ENCODE assay signal across 2 cellular contexts in the genomic region with DNA sequence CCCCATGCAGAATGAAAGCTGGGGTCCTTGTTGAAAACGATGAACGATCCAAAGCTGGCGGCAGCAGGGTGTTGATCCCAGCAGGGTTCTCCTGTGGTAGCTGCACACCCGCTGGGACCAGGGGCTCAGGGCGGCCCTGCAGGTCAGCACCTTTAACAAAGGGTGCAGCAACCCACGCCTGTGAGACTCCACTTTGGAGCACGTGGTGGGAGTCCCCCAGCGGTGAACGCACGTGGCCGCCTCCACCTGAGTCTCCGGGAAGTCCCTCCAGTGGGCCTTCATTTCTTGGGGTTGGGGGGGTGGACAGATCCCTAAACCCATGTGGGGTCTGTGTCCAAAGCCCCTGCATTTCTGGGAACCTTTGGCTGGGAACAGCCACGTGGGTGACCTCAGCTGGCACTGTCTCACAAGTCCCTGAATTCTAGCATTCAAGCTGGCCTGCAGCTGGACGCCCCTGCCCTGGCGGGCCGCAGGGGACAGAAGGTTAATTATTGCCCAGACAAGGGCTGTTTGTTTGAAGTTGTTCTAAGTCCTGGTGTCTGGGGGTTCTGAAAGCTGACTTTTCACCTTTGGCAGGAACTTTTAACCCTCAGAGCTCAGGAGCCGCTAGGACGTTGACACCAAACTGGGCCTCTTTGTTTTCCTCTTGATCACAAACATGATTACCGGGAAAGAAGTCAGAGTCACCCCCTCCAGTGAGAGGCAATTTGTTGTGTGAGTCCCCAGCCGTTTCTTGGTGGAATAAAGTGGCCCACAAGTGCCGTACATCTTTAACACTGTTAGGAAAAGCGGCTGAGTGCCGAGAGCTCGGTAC.
A peak's percentile ranks its signal among the peaks of the same experiment; 100 is the strongest.
TF ChIP-seq lines count a peak whose summit lies in the region.

No MANE protein-coding gene starts in this region.

TF ChIP-seq in GM23338, 12 proteins besides CTCF, POLR2A, EP300 and RAD21 (continued from another document and continues in another):
- TF ChIP-seq, protein P1, sequence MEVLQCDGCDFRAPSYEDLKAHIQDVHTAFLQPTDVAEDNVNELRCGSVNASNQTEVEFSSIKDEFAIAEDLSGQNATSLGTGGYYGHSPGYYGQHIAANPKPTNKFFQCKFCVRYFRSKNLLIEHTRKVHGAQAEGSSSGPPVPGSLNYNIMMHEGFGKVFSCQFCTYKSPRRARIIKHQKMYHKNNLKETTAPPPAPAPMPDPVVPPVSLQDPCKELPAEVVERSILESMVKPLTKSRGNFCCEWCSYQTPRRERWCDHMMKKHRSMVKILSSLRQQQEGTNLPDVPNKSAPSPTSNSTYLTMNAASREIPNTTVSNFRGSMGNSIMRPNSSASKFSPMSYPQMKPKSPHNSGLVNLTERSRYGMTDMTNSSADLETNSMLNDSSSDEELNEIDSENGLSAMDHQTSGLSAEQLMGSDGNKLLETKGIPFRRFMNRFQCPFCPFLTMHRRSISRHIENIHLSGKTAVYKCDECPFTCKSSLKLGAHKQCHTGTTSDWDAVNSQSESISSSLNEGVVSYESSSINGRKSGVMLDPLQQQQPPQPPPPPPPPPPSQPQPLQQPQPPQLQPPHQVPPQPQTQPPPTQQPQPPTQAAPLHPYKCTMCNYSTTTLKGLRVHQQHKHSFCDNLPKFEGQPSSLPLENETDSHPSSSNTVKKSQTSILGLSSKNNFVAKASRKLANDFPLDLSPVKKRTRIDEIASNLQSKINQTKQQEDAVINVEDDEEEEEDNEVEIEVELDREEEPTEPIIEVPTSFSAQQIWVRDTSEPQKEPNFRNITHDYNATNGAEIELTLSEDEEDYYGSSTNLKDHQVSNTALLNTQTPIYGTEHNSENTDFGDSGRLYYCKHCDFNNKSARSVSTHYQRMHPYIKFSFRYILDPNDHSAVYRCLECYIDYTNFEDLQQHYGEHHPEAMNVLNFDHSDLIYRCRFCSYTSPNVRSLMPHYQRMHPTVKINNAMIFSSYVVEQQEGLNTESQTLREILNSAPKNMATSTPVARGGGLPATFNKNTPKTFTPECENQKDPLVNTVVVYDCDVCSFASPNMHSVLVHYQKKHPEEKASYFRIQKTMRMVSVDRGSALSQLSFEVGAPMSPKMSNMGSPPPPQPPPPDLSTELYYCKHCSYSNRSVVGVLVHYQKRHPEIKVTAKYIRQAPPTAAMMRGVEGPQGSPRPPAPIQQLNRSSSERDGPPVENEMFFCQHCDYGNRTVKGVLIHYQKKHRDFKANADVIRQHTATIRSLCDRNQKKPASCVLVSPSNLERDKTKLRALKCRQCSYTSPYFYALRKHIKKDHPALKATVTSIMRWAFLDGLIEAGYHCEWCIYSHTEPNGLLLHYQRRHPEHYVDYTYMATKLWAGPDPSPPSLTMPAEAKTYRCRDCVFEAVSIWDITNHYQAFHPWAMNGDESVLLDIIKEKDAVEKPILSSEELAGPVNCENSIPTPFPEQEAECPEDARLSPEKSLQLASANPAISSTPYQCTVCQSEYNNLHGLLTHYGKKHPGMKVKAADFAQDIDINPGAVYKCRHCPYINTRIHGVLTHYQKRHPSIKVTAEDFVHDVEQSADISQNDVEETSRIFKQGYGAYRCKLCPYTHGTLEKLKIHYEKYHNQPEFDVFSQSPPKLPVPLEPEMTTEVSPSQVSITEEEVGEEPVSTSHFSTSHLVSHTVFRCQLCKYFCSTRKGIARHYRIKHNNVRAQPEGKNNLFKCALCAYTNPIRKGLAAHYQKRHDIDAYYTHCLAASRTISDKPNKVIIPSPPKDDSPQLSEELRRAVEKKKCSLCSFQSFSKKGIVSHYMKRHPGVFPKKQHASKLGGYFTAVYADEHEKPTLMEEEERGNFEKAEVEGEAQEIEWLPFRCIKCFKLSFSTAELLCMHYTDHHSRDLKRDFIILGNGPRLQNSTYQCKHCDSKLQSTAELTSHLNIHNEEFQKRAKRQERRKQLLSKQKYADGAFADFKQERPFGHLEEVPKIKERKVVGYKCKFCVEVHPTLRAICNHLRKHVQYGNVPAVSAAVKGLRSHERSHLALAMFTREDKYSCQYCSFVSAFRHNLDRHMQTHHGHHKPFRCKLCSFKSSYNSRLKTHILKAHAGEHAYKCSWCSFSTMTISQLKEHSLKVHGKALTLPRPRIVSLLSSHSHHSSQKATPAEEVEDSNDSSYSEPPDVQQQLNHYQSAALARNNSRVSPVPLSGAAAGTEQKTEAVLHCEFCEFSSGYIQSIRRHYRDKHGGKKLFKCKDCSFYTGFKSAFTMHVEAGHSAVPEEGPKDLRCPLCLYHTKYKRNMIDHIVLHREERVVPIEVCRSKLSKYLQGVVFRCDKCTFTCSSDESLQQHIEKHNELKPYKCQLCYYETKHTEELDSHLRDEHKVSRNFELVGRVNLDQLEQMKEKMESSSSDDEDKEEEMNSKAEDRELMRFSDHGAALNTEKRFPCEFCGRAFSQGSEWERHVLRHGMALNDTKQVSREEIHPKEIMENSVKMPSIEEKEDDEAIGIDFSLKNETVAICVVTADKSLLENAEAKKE (CRISPR knock-in tag; IDR thresholded peaks at IDR 0.05): no peak
- TF ChIP-seq EZH2phosphoT487 (IDR thresholded peaks at IDR 0.05; ENCODE audit: unreplicated experiment): no peak
- TF ChIP-seq, protein P2, sequence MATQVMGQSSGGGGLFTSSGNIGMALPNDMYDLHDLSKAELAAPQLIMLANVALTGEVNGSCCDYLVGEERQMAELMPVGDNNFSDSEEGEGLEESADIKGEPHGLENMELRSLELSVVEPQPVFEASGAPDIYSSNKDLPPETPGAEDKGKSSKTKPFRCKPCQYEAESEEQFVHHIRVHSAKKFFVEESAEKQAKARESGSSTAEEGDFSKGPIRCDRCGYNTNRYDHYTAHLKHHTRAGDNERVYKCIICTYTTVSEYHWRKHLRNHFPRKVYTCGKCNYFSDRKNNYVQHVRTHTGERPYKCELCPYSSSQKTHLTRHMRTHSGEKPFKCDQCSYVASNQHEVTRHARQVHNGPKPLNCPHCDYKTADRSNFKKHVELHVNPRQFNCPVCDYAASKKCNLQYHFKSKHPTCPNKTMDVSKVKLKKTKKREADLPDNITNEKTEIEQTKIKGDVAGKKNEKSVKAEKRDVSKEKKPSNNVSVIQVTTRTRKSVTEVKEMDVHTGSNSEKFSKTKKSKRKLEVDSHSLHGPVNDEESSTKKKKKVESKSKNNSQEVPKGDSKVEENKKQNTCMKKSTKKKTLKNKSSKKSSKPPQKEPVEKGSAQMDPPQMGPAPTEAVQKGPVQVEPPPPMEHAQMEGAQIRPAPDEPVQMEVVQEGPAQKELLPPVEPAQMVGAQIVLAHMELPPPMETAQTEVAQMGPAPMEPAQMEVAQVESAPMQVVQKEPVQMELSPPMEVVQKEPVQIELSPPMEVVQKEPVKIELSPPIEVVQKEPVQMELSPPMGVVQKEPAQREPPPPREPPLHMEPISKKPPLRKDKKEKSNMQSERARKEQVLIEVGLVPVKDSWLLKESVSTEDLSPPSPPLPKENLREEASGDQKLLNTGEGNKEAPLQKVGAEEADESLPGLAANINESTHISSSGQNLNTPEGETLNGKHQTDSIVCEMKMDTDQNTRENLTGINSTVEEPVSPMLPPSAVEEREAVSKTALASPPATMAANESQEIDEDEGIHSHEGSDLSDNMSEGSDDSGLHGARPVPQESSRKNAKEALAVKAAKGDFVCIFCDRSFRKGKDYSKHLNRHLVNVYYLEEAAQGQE (IDR thresholded peaks at IDR 0.05; ENCODE audit: unreplicated experiment): no peak
- TF ChIP-seq EZH2 (IDR thresholded peaks at IDR 0.05; ENCODE audit: low read depth, unreplicated experiment): no peak
- no peak for TF ChIP-seq ZNF114 (CRISPR knock-in tag; IDR thresholded peaks at IDR 0.05)
- TF ChIP-seq NANOG (IDR thresholded peaks at IDR 0.05; ENCODE audit: borderline replicate concordance): no peak
- TF ChIP-seq, protein P3, sequence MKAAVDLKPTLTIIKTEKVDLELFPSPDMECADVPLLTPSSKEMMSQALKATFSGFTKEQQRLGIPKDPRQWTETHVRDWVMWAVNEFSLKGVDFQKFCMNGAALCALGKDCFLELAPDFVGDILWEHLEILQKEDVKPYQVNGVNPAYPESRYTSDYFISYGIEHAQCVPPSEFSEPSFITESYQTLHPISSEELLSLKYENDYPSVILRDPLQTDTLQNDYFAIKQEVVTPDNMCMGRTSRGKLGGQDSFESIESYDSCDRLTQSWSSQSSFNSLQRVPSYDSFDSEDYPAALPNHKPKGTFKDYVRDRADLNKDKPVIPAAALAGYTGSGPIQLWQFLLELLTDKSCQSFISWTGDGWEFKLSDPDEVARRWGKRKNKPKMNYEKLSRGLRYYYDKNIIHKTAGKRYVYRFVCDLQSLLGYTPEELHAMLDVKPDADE (IDR thresholded peaks at IDR 0.05): no peak

TF ChIP-seq in liver, 16 proteins besides CTCF, POLR2A, EP300 and RAD21 (continued from another document):
- TF ChIP-seq, protein P2 (IDR thresholded peaks at IDR 0.05): peak; percentile 91
- TF ChIP-seq FOXA1 (IDR thresholded peaks at IDR 0.05): peak; percentile 64
- peak; percentile 84 for TF ChIP-seq YY1 (IDR thresholded peaks at IDR 0.05)
- peak; percentile 86 to 87 for TF ChIP-seq JUND (IDR thresholded peaks at IDR 0.05)
- TF ChIP-seq, protein P4, sequence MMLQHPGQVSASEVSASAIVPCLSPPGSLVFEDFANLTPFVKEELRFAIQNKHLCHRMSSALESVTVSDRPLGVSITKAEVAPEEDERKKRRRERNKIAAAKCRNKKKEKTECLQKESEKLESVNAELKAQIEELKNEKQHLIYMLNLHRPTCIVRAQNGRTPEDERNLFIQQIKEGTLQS (IDR thresholded peaks at IDR 0.05): no peak
- TF ChIP-seq TAF1 (conservative IDR thresholded peaks at IDR 0.05): no peak
- TF ChIP-seq, protein P5, sequence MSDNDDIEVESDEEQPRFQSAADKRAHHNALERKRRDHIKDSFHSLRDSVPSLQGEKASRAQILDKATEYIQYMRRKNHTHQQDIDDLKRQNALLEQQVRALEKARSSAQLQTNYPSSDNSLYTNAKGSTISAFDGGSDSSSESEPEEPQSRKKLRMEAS (IDR thresholded peaks at IDR 0.05): peak; percentile 95
- TF ChIP-seq HNF4G (IDR thresholded peaks at IDR 0.05): peak; percentile 86
- peak; percentile 94 to 97 for TF ChIP-seq HNF4A (conservative IDR thresholded peaks at IDR 0.05)
- peak; percentile 100 for TF ChIP-seq RXRA (IDR thresholded peaks at IDR 0.05)
